ENCODE assay signal across 8 cellular contexts in genomic region chr12:100200450-100201181, GRCh38. TPM values are rescaled to one million over a fixed set of nuclear protein-coding genes. Genes with fewer than 3 reads are reported as not detected.
DNase-seq lines count a peak whose midpoint lies in the region; ATAC-seq, FAIRE-seq and TF ChIP-seq lines count a peak whose summit lies in the region.

ACTR6 (plus strand) TSS chr12:100200815; CDS start chr12:100200852, 37 bp downstream.

- H3K4me3 ChIP-seq in BJ (ENCODE audit: low read depth, low read length) (peak within 1 kb of the TSS; percentile 72), coronary artery (peak within 1 kb of the TSS; percentile 83)

- ATAC-seq in HG03457 (IDR thresholded peaks at IDR 0.05; ENCODE audit: unreplicated experiment) (peak; percentile 89), left lobe of liver (peak; percentile 88)

- TF ChIP-seq CTCF in BJ (IDR thresholded peaks at IDR 0.05; ENCODE audit: insufficient read depth, low read depth, low read length): no peak
- TF ChIP-seq CTCF in coronary artery (IDR thresholded peaks at IDR 0.05): no peak

- CTCF ChIA-PET in BJ (lab: Yijun Ruan, JAX): interaction anchor here (0.5 to 2.0 kb wide), 4 partner anchors 14 to 313 kb away, joined by 3 to 9 read pairs (median 4); no protein-coding TSS in a partner anchor

- peak; percentile 99 for FAIRE-seq in GM19239 (lab: Jason Lieb, UNC)

- no peaks in the 10 kb centered on the region for H3K36me3 ChIP-seq in BJ (ENCODE audit: control insufficient read depth, insufficient read depth, low read length)

- H3K27ac ChIP-seq in coronary artery: peak within 1 kb of the TSS; percentile 81 to 90

- POLR2A ChIA-PET in BJ (lab: Charles Lee): interaction anchor here (0.5 kb wide), 1 partner anchor 1884 kb away, joined by 4 read pairs; no protein-coding TSS in a partner anchor

- DNase-seq in BJ (ENCODE audit: low read depth) (peak; percentile 74), GM19239 (ENCODE audit: insufficient read length, low spot score) (peak; percentile 58), NCI-H524 treated with DMSO at 0.1 percent for 48 hours (lab: John Stamatoyannopoulos, UW) (peak; percentile 57), coronary artery (ENCODE audit: low spot score) (peak; percentile 94), left lobe of liver (ENCODE audit: low spot score) (peak; percentile 96)
- peak; percentile 94 to 98 for DNase-seq in activated CD4-positive, alpha-beta T cell treated with anti-CD3 and anti-CD28 coated beads for 4 hours
- peak; percentile 94 for DNase-seq in stimulated activated CD4-positive, alpha-beta T cell treated with anti-CD3 and anti-CD28 coated beads, Interleukin-2, amount 100 ng/mL, for 4 hours (ENCODE audit: low read depth)

- no peaks in the 10 kb centered on the region for H3K27me3 ChIP-seq in BJ (ENCODE audit: control insufficient read depth, insufficient read depth, low read length)

RNA-seq across cellular contexts. Expression of gene ACTR6, which starts in this region (rescaled TPM):
- polyA plus RNA-seq in BJ (2011; rRNA removed): 5.6 and 16.4 TPM in 2 replicates
- polyA minus RNA-seq in BJ (2011; rRNA and poly(A)+ RNA removed): 2.7 and 3.9 TPM in 2 replicates
- total RNA-seq in left lobe of liver: 10.2 TPM

Comparison
In these comparisons a context has a peak if more than half of its experiments do, and no peak if none do; other contexts are left out.
1. Peak in every context shown above with its lines: DNase-seq, ATAC-seq, H3K4me3 ChIP-seq and H3K27ac ChIP-seq.